In genomic region chr4:6929339-6929734, GRCh38 we compare ENCODE assay signal across 11 cellular contexts. TPM values are rescaled to one million over a fixed set of nuclear protein-coding genes. Genes with fewer than 3 reads are reported as not detected.
DNase-seq lines count a peak whose midpoint lies in the region; ATAC-seq, FAIRE-seq and TF ChIP-seq lines count a peak whose summit lies in the region.
"Had no signal": no experiment of that assay in that cellular context is flagged by ENCODE, and none has a peak within 500 bp of the region (broad histone marks: within the 10 kb centered on the region; RNA-seq: fewer than 3 reads in every experiment).

No MANE protein-coding gene starts in this region.

- H3K4me1 ChIP-seq in DOHH2 (ENCODE audit: control insufficient read depth, low read length), result peaks cover 13% of the 10 kb centered on the region
- peaks cover 5% of the 10 kb centered on the region for H3K4me1 ChIP-seq in astrocyte (ENCODE audit: insufficient read depth, low read length)
- peaks cover 97% of the 10 kb centered on the region for H3K4me1 ChIP-seq in HepG2 (ENCODE audit: insufficient read depth, low read length)
- H3K4me1 ChIP-seq in smooth muscle cell (ENCODE audit: low read depth), result peaks cover 16% of the 10 kb centered on the region

- FAIRE-seq in astrocyte (lab: Jason Lieb, UNC) (no peak), HepG2 (lab: Jason Lieb, UNC) (no peak)

- no TSS peak for BruUV-seq in HepG2 (replicated peaks; lab: Mats Ljungman, UMichigan)

- H3K36me3 ChIP-seq in DOHH2 (ENCODE audit: control insufficient read depth, low read length), result peaks cover 53% of the 10 kb centered on the region
- no peaks in the 10 kb centered on the region for H3K36me3 ChIP-seq in astrocyte (ENCODE audit: insufficient read depth, low read length)
- peaks cover 15 to 32% of the 10 kb centered on the region in 2 experiments; a peak in 4 of 5 replicates for H3K36me3 ChIP-seq in HepG2 (replicated peaks in 1 of 2; ENCODE audit: control insufficient read depth in 1 of 2, insufficient read depth in 2 of 2, low read length in 2 of 2)
- H3K36me3 ChIP-seq in smooth muscle cell (ENCODE audit: low read depth), result no peaks in the 10 kb centered on the region

- intact Hi-C loops in HepG2 (cut with micrococcal nuclease; ENCODE audit: unreplicated experiment), result loop anchor here (5.0 kb wide), 2 partner anchors 37 to 43 kb away; no protein-coding TSS in a partner anchor

- H3K79me2 ChIP-seq in DOHH2 (ENCODE audit: control insufficient read depth, low read length) (peaks cover 94% of the 10 kb centered on the region), astrocyte (ENCODE audit: insufficient read depth, low read length) (peaks cover 14% of the 10 kb centered on the region), HepG2 (ENCODE audit: insufficient read depth, low read length) (peaks cover 83% of the 10 kb centered on the region), smooth muscle cell (ENCODE audit: low read depth) (no peaks in the 10 kb centered on the region)

- H2AFZ ChIP-seq in astrocyte (ENCODE audit: low read depth, low read length) (no peak overlapping the region), HepG2 (ENCODE audit: low read length) (no peak overlapping the region), smooth muscle cell (ENCODE audit: low read depth) (no peak overlapping the region)

- TF ChIP-seq RAD21 in HepG2 (CRISPR knock-in tag; IDR thresholded peaks at IDR 0.05), result no peak

- peaks cover 23% of the 10 kb centered on the region for H3K36me3 Mint-ChIP-seq in astrocyte (ENCODE audit: low read depth, unreplicated experiment)

- H3K27ac Mint-ChIP-seq in astrocyte (ENCODE audit: unreplicated experiment), result no peak overlapping the region
- H3K27ac Mint-ChIP-seq: B cell had no signal

- CTCF ChIA-PET in HepG2 (lab: Yijun Ruan, JAX; ENCODE audit: low intra/inter-chr PET ratio, low total read pairs), result no interaction called here

- peaks cover 23% of the 10 kb centered on the region for H3K4me1 Mint-ChIP-seq in astrocyte (ENCODE audit: low read depth, unreplicated experiment)

- no peak overlapping the region for H3K4me3 ChIP-seq in DOHH2 (ENCODE audit: low read length)
- no peak overlapping the region for H3K4me3 ChIP-seq in astrocyte (ENCODE audit: insufficient read depth, low read depth, low read length)
- peak overlapping the region; percentile 0 to 61 (median 41); a peak in 4 of 6 replicates for H3K4me3 ChIP-seq in HepG2 (replicated peaks in 1 of 3; ENCODE audit: insufficient read depth in 1 of 3, low read depth in 2 of 3, low read length in 3 of 3)
- no peak overlapping the region for H3K4me3 ChIP-seq in smooth muscle cell
- H3K4me3 ChIP-seq: gastroesophageal sphincter had no signal

- POLR2A ChIA-PET in HepG2 (lab: Yijun Ruan, JAX), result interaction anchor here (0.8 to 2.0 kb wide), 11 partner anchors 9 to 161 kb away, joined by 3 to 32 read pairs (median 5); partner anchors contain the start of gene TBC1D14

- H3K9me3 Mint-ChIP-seq in astrocyte (ENCODE audit: unreplicated experiment), result peaks cover 6% of the 10 kb centered on the region

- H3K4me2 ChIP-seq in DOHH2 (ENCODE audit: low read length), result 0 out of 2 replicates have a peak overlapping the region, but pooled peaks have one; percentile 7
- H3K4me2 ChIP-seq in astrocyte (ENCODE audit: low read length), result no peak overlapping the region
- H3K4me2 ChIP-seq in HepG2 (ENCODE audit: low read depth, low read length), result peak overlapping the region; percentile 82
- H3K4me2 ChIP-seq in smooth muscle cell, result peak overlapping the region; percentile 7

- peak overlapping the region; percentile 21 for H3K4me3 Mint-ChIP-seq in astrocyte (ENCODE audit: unreplicated experiment)
- H3K4me3 Mint-ChIP-seq: B cell had no signal

- H3K9ac ChIP-seq in astrocyte (ENCODE audit: low read length), result no peak overlapping the region
- peak overlapping the region; percentile 38 for H3K9ac ChIP-seq in HepG2 (ENCODE audit: insufficient read depth, low read depth, low read length)
- no peak overlapping the region for H3K9ac ChIP-seq in smooth muscle cell (ENCODE audit: low read depth)

- TF ChIP-seq EP300 in HepG2 (IDR thresholded peaks at IDR 0.05; ENCODE audit: low read depth in 2 of 2, low read length in 2 of 2) (no peak), HepG2 (CRISPR knock-in tag; IDR thresholded peaks at IDR 0.05; ENCODE audit: borderline replicate concordance) (no peak)

- no peak for TF ChIP-seq POLR2A in HepG2 (IDR thresholded peaks at IDR 0.05; ENCODE audit: insufficient read depth in 1 of 2, low read depth in 2 of 2, low read length in 2 of 2)

- H4K20me1 ChIP-seq in DOHH2 (ENCODE audit: control insufficient read depth, insufficient read depth, low read depth, low read length) (peaks cover 13% of the 10 kb centered on the region; the same call in 1 of the 2 replicates), astrocyte (ENCODE audit: insufficient read depth, low read length) (peaks cover 45% of the 10 kb centered on the region), HepG2 (ENCODE audit: insufficient read depth, low read length) (peaks cover 44% of the 10 kb centered on the region), smooth muscle cell (ENCODE audit: low read depth) (peaks cover 63% of the 10 kb centered on the region)

- H3K27ac ChIP-seq in DOHH2 (ENCODE audit: low read depth, low read length), result no peak overlapping the region
- H3K27ac ChIP-seq in astrocyte (ENCODE audit: low read depth, low read length), result no peak overlapping the region
- peak overlapping the region; percentile 62 for H3K27ac ChIP-seq in HepG2 (ENCODE audit: extremely low read length, insufficient read depth, low read length)
- no peak overlapping the region for H3K27ac ChIP-seq in smooth muscle cell (ENCODE audit: low read depth)

- in situ Hi-C loops in HepG2 (cut with HindIII; ENCODE audit: extremely low pct_ligation_motif_present, low pct_unique_long_range_greater_than_20kb), result no loop called here

- peak; percentile 4; the same call in 2 of the 3 replicates for ATAC-seq in HepG2
- ATAC-seq: gastroesophageal sphincter had no signal

- WGBS in HepG2 (ENCODE audit: low lambda C conversion rate), result 22% methylated on average over 8 of the region's 8 CpGs
- WGBS in smooth muscle cell (ENCODE audit: low lambda C conversion rate), result 90% methylated on average over 8 of the region's 8 CpGs

- H3K27me3 Mint-ChIP-seq in astrocyte (ENCODE audit: low read depth, unreplicated experiment), result no peaks in the 10 kb centered on the region
- H3K27me3 Mint-ChIP-seq: B cell had no signal

- TF ChIP-seq CTCF in DOHH2 (IDR thresholded peaks at IDR 0.05; ENCODE audit: low read depth, low read length, poor library complexity, severe bottlenecking), result no peak
- no peak for TF ChIP-seq CTCF in astrocyte (IDR thresholded peaks at IDR 0.05; ENCODE audit: insufficient read depth, low read depth, low read length)
- TF ChIP-seq CTCF in HepG2 (CRISPR knock-in tag; IDR thresholded peaks at IDR 0.05), result no peak
- no peak for TF ChIP-seq CTCF in smooth muscle cell (IDR thresholded peaks at IDR 0.05; ENCODE audit: borderline replicate concordance, insufficient read depth, poor library complexity, severe bottlenecking)

- H3K9me3 ChIP-seq in DOHH2 (ENCODE audit: control insufficient read depth, insufficient read depth, low read length) (no peaks in the 10 kb centered on the region), astrocyte (ENCODE audit: insufficient read depth, low read depth, low read length) (no peaks in the 10 kb centered on the region), HepG2 (ENCODE audit: low read length) (no peaks in the 10 kb centered on the region), smooth muscle cell (replicated peaks; ENCODE audit: low read depth) (no peaks in the 10 kb centered on the region)
- H3K9me3 ChIP-seq: gastroesophageal sphincter had no signal

- H3K27me3 ChIP-seq in DOHH2 (ENCODE audit: control insufficient read depth, low read length) (no peaks in the 10 kb centered on the region), astrocyte (ENCODE audit: insufficient read depth, low read length) (no peaks in the 10 kb centered on the region), HepG2 (ENCODE audit: control insufficient read depth in 1 of 2, insufficient read depth in 2 of 2, low read length in 2 of 2) (no peaks in the 10 kb centered on the region), smooth muscle cell (ENCODE audit: low read depth) (no peaks in the 10 kb centered on the region)
- H3K27me3 ChIP-seq: gastroesophageal sphincter had no signal

- DNase-seq in astrocyte (ENCODE audit: low read depth) (no peak), HepG2 (ENCODE audit: low spot score) (no peak), smooth muscle cell (lab: John Stamatoyannopoulos, UW; ENCODE audit: unreplicated experiment) (no peak), T1000 (lab: John Stamatoyannopoulos, UW) (no peak), NCI-H226 (no peak)
- no peak for DNase-seq in stimulated activated CD4-positive, alpha-beta T cell treated with anti-CD3 and anti-CD28 coated beads, Interleukin-1b, Interleukin-23, amount 100 ng/mL, for 48 hours
- DNase-seq: HCEC 1CT, NCI-H774 had no signal

- H3F3A ChIP-seq in DOHH2 (ENCODE audit: control insufficient read depth, insufficient read depth) (no peaks in the 10 kb centered on the region), smooth muscle cell (ENCODE audit: low read depth) (peaks cover 7% of the 10 kb centered on the region)

- H3K9me2 ChIP-seq in DOHH2 (replicated peaks; ENCODE audit: control insufficient read depth, low read length), result no peaks in the 10 kb centered on the region

RNA-seq across cellular contexts. Expression of gene TBC1D14, which starts 19.7 kb away (rescaled TPM):
- total RNA-seq in astrocyte (25.8 and 30.4 TPM in 2 replicates), HepG2 (2016; rRNA removed; fragmentation: Illumina TruSeq; extraction: Trizol) (46.5 and 53.3 TPM in 2 replicates), smooth muscle cell (24.4 and 31.6 TPM in 2 replicates)
- total RNA-seq in HepG2 (2016; cell fraction: cytosol; rRNA removed; fragmentation: Illumina TruSeq; extraction: Trizol; ENCODE audit: low read depth), result 65.4 and 73.2 TPM in 2 replicates
- total RNA-seq in HepG2 (2016; cell fraction: insoluble cytoplasmic fraction; rRNA removed; fragmentation: Illumina TruSeq; extraction: Trizol), result 45.9 and 47.6 TPM in 2 replicates
- total RNA-seq in HepG2 (2016; cell fraction: membrane; rRNA removed; fragmentation: Illumina TruSeq; extraction: Trizol), result 39.0 and 41.3 TPM in 2 replicates
- 38.2 and 42.5 TPM in 2 replicates for total RNA-seq in HepG2 (2016; cell fraction: nucleus; rRNA removed; fragmentation: Illumina TruSeq; extraction: Trizol)
- polyA plus RNA-seq in HepG2 (2011; rRNA removed) (29.5 and 31.8 TPM in 2 replicates), smooth muscle cell (13.0 and 20.9 TPM in 2 replicates)
- 29.0 and 31.7 TPM in 2 replicates for polyA plus RNA-seq in HepG2 (2011; cell fraction: cytosol; rRNA removed)
- 29.6 and 30.6 TPM in 2 replicates for polyA plus RNA-seq in HepG2 (2011; cell fraction: nucleus; rRNA removed)
- 31.1 and 34.7 TPM in 2 replicates for polyA plus RNA-seq in HepG2 (2012)
- 5.0 TPM in 2 replicates for polyA plus RNA-seq in HepG2 (2016; cell fraction: cytosol; fragmentation: Illumina TruSeq; extraction: Trizol; ENCODE audit: low read depth)
- polyA plus RNA-seq in HepG2 (2016; cell fraction: insoluble cytoplasmic fraction; fragmentation: Illumina TruSeq; extraction: Trizol; ENCODE audit: low read depth), result 34.0 and 38.1 TPM in 2 replicates
- 15.8 and 17.3 TPM in 2 replicates for polyA plus RNA-seq in HepG2 (2016; cell fraction: membrane; fragmentation: Illumina TruSeq; extraction: Trizol; ENCODE audit: low read depth)
- polyA plus RNA-seq in HepG2 (2016; cell fraction: nucleus; fragmentation: Illumina TruSeq; extraction: Trizol; ENCODE audit: insufficient read depth, low read depth), result 42.2 and 45.1 TPM in 2 replicates
- 34.1 and 63.3 TPM in 2 replicates for polyA minus RNA-seq in HepG2 (2011; rRNA and poly(A)+ RNA removed; ENCODE audit: low replicate concordance)
- 21.7 and 28.5 TPM in 2 replicates for polyA minus RNA-seq in HepG2 (2011; cell fraction: cytosol; rRNA and poly(A)+ RNA removed)
- polyA minus RNA-seq in HepG2 (2011; cell fraction: nucleus; rRNA and poly(A)+ RNA removed), result 25.8 and 31.3 TPM in 2 replicates

Comparison
In these comparisons a context has a peak if more than half of its experiments do, and no peak if none do; other contexts are left out.
1. H3K4me3 ChIP-seq: peak in HepG2 (3 of 3); none in DOHH2 (single experiment), astrocyte (single experiment) and smooth muscle cell (single experiment).